In the genomic region with DNA sequence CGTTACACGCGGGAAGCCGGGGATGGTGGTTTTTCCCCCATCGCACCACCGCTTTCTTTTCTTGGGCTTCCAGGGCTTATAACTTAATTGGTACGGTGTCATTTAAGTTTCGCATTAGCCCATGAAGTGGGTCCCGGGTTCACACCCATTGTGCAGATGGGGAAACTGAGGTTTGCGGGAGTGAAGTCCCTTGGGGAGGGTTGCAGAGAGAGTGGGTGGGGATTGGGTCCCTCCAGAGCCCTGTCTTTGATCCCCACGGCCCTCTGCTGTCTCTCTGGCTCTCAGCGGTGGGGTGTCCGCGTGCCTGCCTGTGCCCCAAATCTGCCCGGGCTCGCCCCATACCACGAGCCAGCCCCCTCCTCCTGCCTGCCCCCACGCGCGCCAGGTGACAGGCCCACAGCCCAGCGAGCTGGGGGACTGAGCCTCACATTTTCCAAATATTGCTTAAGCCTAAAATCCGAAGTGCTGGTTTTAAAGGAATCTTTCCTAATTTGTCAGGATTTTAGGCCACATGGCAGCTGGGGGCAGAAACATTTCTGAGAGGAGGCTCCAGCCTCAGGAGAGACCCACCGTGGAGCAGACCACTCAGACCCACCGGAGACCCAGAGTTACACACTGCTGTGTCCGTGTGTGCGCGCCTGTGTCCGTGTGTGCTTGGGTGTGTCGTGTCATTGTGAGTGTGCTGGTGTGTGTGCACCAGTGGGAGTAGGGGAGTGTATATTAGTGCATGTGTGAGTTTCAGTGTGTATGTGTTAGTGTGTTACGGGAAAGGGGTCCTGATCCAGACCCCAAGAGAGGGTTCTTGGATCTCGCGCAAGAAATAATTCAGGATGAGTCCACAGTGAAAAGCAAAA, we compare ENCODE assay signal across 11 cellular contexts.
DNase-seq lines count a peak whose midpoint lies in the region; ATAC-seq and TF ChIP-seq lines count a peak whose summit lies in the region.
"Had no signal": no experiment of that assay in that cellular context is flagged by ENCODE, and none has a peak within 500 bp of the region (broad histone marks: within the 10 kb centered on the region; RNA-seq: fewer than 3 reads in every experiment).

No MANE protein-coding gene starts in this region.

- no peak for TF ChIP-seq POLR2A in sigmoid colon (IDR thresholded peaks at IDR 0.05)

- peaks cover 60% of the 10 kb centered on the region for H3K4me1 Mint-ChIP-seq in CD14-positive monocyte
- H3K4me1 Mint-ChIP-seq in activated naive CD8-positive, alpha-beta T cell treated with anti-CD3 and anti-CD28 coated beads, Interleukin-2, amount 50 U/mL, for 24 hours: peaks cover 24% of the 10 kb centered on the region

- DNase-seq in CD14-positive monocyte (ENCODE audit: low spot score) (no peak), hepatocyte (ENCODE audit: low spot score) (no peak), sigmoid colon (no peak), SK-N-DZ (ENCODE audit: low spot score) (no peak), iPS-NIHi11 (ENCODE audit: low spot score) (no peak)
- DNase-seq in activated naive CD8-positive, alpha-beta T cell treated with anti-CD3 and anti-CD28 coated beads, Interleukin-2, amount 50 U/mL, for 24 hours: no peak
- no peak for DNase-seq in activated naive CD4-positive, alpha-beta T cell treated with anti-CD3 and anti-CD28 coated beads, Interleukin-2, amount 50 U/mL, for 72 hours (ENCODE audit: low spot score in 2 of 2)
- DNase-seq: DND-41, NCI-H187 treated with DMSO at 0.1 percent for 48 hours, SIG-M5 had no signal

- no peak for TF ChIP-seq CTCF in CD14-positive monocyte (IDR thresholded peaks at IDR 0.05)
- TF ChIP-seq CTCF in hepatocyte (IDR thresholded peaks at IDR 0.05; ENCODE audit: poor library complexity): no peak
- no peak for TF ChIP-seq CTCF in sigmoid colon (IDR thresholded peaks at IDR 0.05)

- H3K36me3 Mint-ChIP-seq in CD14-positive monocyte: peaks cover 7 to 8% of the 10 kb centered on the region in 2 donors
- no peaks in the 10 kb centered on the region for H3K36me3 Mint-ChIP-seq in activated naive CD8-positive, alpha-beta T cell treated with anti-CD3 and anti-CD28 coated beads, Interleukin-2, amount 50 U/mL, for 24 hours (ENCODE audit: low read depth)
- H3K36me3 Mint-ChIP-seq in activated naive CD4-positive, alpha-beta T cell treated with anti-CD3 and anti-CD28 coated beads, Interleukin-2, amount 50 U/mL, for 72 hours: no peaks in the 10 kb centered on the region

- WGBS in hepatocyte (ENCODE audit: low lambda C conversion rate, missing lambda C conversion rate): 70% methylated on average over 32 of the region's 32 CpGs
- WGBS in sigmoid colon, 2 donors: 60 to 63% methylated on average over 32 of the region's 32 CpGs

- intact Hi-C loops in CD14-positive monocyte (cut with micrococcal nuclease): loop anchor here in 1 of 2 donors (5.0 kb wide), 1 partner anchor 35 kb away; no protein-coding TSS in a partner anchor
- intact Hi-C loops in sigmoid colon (cut with DNase I): loop anchor here (2.0 kb wide), 1 partner anchor 143 kb away; no protein-coding TSS in a partner anchor

- no peak for TF ChIP-seq EP300 in sigmoid colon (IDR thresholded peaks at IDR 0.05)

- no peaks in the 10 kb centered on the region for H3K79me2 ChIP-seq in hepatocyte

- H3K4me1 ChIP-seq in hepatocyte (ENCODE audit: insufficient read depth) (peaks cover 51% of the 10 kb centered on the region), sigmoid colon (peaks cover 0 to 50% (median 40%) of the 10 kb centered on the region in 4 donors)

- H3K4me3 ChIP-seq in hepatocyte: no peak overlapping the region
- H3K4me3 ChIP-seq in sigmoid colon: peak overlapping the region in 3 of 4 donors; percentile 33 to 47 (median 46)

- ATAC-seq in activated naive CD8-positive, alpha-beta T cell treated with anti-CD3 and anti-CD28 coated beads, Interleukin-2, amount 50 U/mL, for 24 hours: no peak
- no peak for ATAC-seq in HG02763 (IDR thresholded peaks at IDR 0.05; ENCODE audit: unreplicated experiment)
- no peak for ATAC-seq in activated naive CD4-positive, alpha-beta T cell treated with anti-CD3 and anti-CD28 coated beads, Interleukin-2, amount 50 U/mL, for 72 hours

- no peaks in the 10 kb centered on the region for H3K9me2 ChIP-seq in hepatocyte (replicated peaks; ENCODE audit: insufficient read depth)

- no peaks in the 10 kb centered on the region for H3K9me3 ChIP-seq in hepatocyte (ENCODE audit: low read depth)
- H3K9me3 ChIP-seq in sigmoid colon: no peaks in the 10 kb centered on the region

- H3K27me3 ChIP-seq in hepatocyte: no peaks in the 10 kb centered on the region
- no peaks in the 10 kb centered on the region for H3K27me3 ChIP-seq in sigmoid colon

- peak overlapping the region; percentile 33 to 96 (median 86) for H3K27ac Mint-ChIP-seq in CD14-positive monocyte
- no peak overlapping the region for H3K27ac Mint-ChIP-seq in activated naive CD8-positive, alpha-beta T cell treated with anti-CD3 and anti-CD28 coated beads, Interleukin-2, amount 50 U/mL, for 24 hours
- H3K27ac Mint-ChIP-seq in activated naive CD4-positive, alpha-beta T cell treated with anti-CD3 and anti-CD28 coated beads, Interleukin-2, amount 50 U/mL, for 72 hours: no peak overlapping the region

- peaks cover 0 to under 1% (median 0%) of the 10 kb centered on the region in 3 donors for H3K27me3 Mint-ChIP-seq in CD14-positive monocyte (ENCODE audit: low read depth in 3 of 3)
- peaks cover 7% of the 10 kb centered on the region for H3K27me3 Mint-ChIP-seq in activated naive CD8-positive, alpha-beta T cell treated with anti-CD3 and anti-CD28 coated beads, Interleukin-2, amount 50 U/mL, for 24 hours

- peak overlapping the region; percentile 21 for H2AFZ ChIP-seq in hepatocyte

- H3K36me3 ChIP-seq in hepatocyte (replicated peaks; ENCODE audit: insufficient read depth, low read depth) (no peaks in the 10 kb centered on the region), sigmoid colon (no peaks in the 10 kb centered on the region)

- no peaks in the 10 kb centered on the region for H4K20me1 ChIP-seq in hepatocyte (ENCODE audit: insufficient read depth, poor library complexity, severe bottlenecking)

- H3K9me3 Mint-ChIP-seq in CD14-positive monocyte: peaks cover 0 to under 1% (median 0%) of the 10 kb centered on the region in 7 donors
- H3K9me3 Mint-ChIP-seq in activated naive CD8-positive, alpha-beta T cell treated with anti-CD3 and anti-CD28 coated beads, Interleukin-2, amount 50 U/mL, for 24 hours: no peaks in the 10 kb centered on the region
- no peaks in the 10 kb centered on the region for H3K9me3 Mint-ChIP-seq in activated naive CD4-positive, alpha-beta T cell treated with anti-CD3 and anti-CD28 coated beads, Interleukin-2, amount 50 U/mL, for 72 hours

- peak overlapping the region; percentile 96 for H3K27ac ChIP-seq in hepatocyte
- H3K27ac ChIP-seq in sigmoid colon: peak overlapping the region; percentile 30 to 89 (median 87)

- peak overlapping the region; percentile 76 to 89 for H3K4me3 Mint-ChIP-seq in CD14-positive monocyte
- H3K4me3 Mint-ChIP-seq in activated naive CD8-positive, alpha-beta T cell treated with anti-CD3 and anti-CD28 coated beads, Interleukin-2, amount 50 U/mL, for 24 hours: peak overlapping the region; percentile 60

- peak overlapping the region; percentile 70 for H3K4me2 ChIP-seq in hepatocyte

Comparison
In these comparisons a context has a peak if more than half of its experiments do, and no peak if none do; other contexts are left out.
1. H3K27ac Mint-ChIP-seq: peak in CD14-positive monocyte (7 of 7); none in activated naive CD8-positive, alpha-beta T cell treated with anti-CD3 and anti-CD28 coated beads, Interleukin-2, amount 50 U/mL, for 24 hours (single experiment) and activated naive CD4-positive, alpha-beta T cell treated with anti-CD3 and anti-CD28 coated beads, Interleukin-2, amount 50 U/mL, for 72 hours (0 of 2).